In the genomic region with DNA sequence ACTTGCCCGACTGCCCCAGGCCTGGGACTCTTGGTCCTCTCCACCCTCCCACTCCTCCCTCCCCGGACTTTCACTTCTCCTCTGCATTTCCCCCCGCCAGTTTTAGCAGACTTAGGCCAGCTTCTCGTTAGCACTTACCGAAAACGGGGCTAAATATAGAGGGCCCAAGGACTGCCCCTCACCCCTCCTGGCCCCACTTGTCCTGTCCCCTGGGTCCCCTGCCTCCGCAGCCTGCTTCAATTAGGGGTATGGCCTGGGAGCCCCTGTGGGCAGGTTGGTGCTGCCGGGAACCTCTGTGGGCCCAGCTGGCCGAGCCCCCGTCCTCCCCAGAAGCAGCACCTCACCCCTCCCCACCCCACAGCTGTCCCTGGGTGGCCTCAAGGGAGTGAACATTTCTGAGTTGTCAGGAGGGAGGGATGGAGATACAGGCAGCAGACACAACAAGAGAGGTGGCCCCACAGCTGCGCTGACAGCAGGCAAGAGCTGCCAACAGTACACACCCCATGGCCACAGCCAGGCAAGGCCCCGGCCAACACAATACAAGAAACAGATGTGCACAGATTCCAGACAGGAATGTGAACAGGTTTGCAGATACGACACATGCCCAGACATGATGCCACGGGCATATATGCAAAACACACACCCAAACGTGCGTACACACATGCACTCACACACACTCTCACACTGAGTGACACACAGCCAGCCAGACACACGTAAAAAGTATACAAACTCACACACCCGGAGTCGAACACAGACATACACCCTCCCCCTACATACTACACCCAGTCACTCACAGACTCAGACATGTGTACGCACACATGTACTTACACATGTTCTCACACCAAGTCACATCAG, we compare ENCODE assay signal across 9 cellular contexts. TPM values are rescaled to one million over a fixed set of nuclear protein-coding genes. Genes with fewer than 3 reads are reported as not detected.
DNase-seq lines count a peak whose midpoint lies in the region; ATAC-seq, FAIRE-seq and TF ChIP-seq lines count a peak whose summit lies in the region.
"Had no signal": no experiment of that assay in that cellular context is flagged by ENCODE, and none has a peak within 500 bp of the region (broad histone marks: within the 10 kb centered on the region; RNA-seq: fewer than 3 reads in every experiment).

No MANE protein-coding gene starts in this region.

- no peak overlapping the region for H3K9ac ChIP-seq in HepG2 (ENCODE audit: insufficient read depth, low read depth, low read length)

- no peak for FAIRE-seq in HepG2 (lab: Jason Lieb, UNC)

- no peak overlapping the region for H2AFZ ChIP-seq in HepG2 (ENCODE audit: low read length)

- H3K9me3 ChIP-seq in HepG2 (ENCODE audit: low read length): no peaks in the 10 kb centered on the region
- H3K9me3 ChIP-seq: body of pancreas had no signal

- no peak overlapping the region for H3K27ac ChIP-seq in HepG2 (ENCODE audit: extremely low read length, insufficient read depth, low read length)

- H3K79me2 ChIP-seq in HepG2 (ENCODE audit: insufficient read depth, low read length): no peaks in the 10 kb centered on the region

- H3K36me3 ChIP-seq in HepG2 (replicated peaks in 1 of 2; ENCODE audit: control insufficient read depth in 1 of 2, insufficient read depth in 2 of 2, low read length in 2 of 2): no peaks in the 10 kb centered on the region

- H3K4me3 Mint-ChIP-seq in activated B cell treated with CpG ODN at 0.5 μM for 24 hours: peak overlapping the region; percentile 95

- peak; percentile 52 for ATAC-seq in GM18907 (IDR thresholded peaks at IDR 0.05; ENCODE audit: unreplicated experiment)
- ATAC-seq in HG03095 (IDR thresholded peaks at IDR 0.05; ENCODE audit: unreplicated experiment): peak; percentile 49
- ATAC-seq in activated B cell treated with CpG ODN at 0.5 μM for 24 hours (ENCODE audit: low read depth): peak; percentile 75
- no peak for ATAC-seq in HepG2
- no peak for ATAC-seq in activated CD4-positive, CD25-positive, alpha-beta regulatory T cell treated with anti-CD3 and anti-CD28 coated beads, Interleukin-2, amount 50 U/mL, for 24 hours
- ATAC-seq: body of pancreas had no signal

- 21% methylated on average over 13 of the region's 20 CpGs for WGBS in HepG2 (ENCODE audit: low lambda C conversion rate)

- CTCF ChIA-PET in activated B cell treated with CpG ODN at 0.5 μM for 24 hours (lab: Charles Lee) (interaction anchor here (0.5 to 22.2 kb wide), 5 partner anchors 9 to 306 kb away, joined by 3 to 426 read pairs (median 3); no protein-coding TSS in a partner anchor), HepG2 (lab: Yijun Ruan, JAX; ENCODE audit: low intra/inter-chr PET ratio, low total read pairs) (no interaction called here)

- POLR2A ChIA-PET in activated B cell treated with CpG ODN at 0.5 μM for 24 hours (lab: Charles Lee): interaction anchor here (0.5 to 17.5 kb wide), 26 partner anchors 10 to 779 kb away, joined by 3 to 1230 read pairs (median 5); a partner anchor contains a TSS
- POLR2A ChIA-PET in HepG2 (lab: Yijun Ruan, JAX): no interaction called here

- no TSS peak for BruUV-seq in HepG2 (replicated peaks; lab: Mats Ljungman, UMichigan)

- peaks cover 3% of the 10 kb centered on the region; the same call in 1 of the 2 replicates for H4K20me1 ChIP-seq in HepG2 (ENCODE audit: insufficient read depth, low read length)

- no peak for TF ChIP-seq RAD21 in HepG2 (CRISPR knock-in tag; IDR thresholded peaks at IDR 0.05)

- peaks cover 86% of the 10 kb centered on the region for H3K36me3 Mint-ChIP-seq in activated B cell treated with CpG ODN at 0.5 μM for 24 hours (ENCODE audit: low read depth)

- peak; percentile 82 for DNase-seq in AG08395 (ENCODE audit: low spot score)
- peak; percentile 85 for DNase-seq in activated B cell treated with CpG ODN at 0.5 μM for 24 hours
- no peak for DNase-seq in HepG2 (ENCODE audit: low spot score)
- DNase-seq in HK-2 (ENCODE audit: unreplicated experiment): no peak
- no peak for DNase-seq in stimulated activated CD4-positive, alpha-beta T cell treated with anti-CD3 and anti-CD28 coated beads, Interleukin-4, amount 100 ng/mL, for 1 hour

- H3K4me3 ChIP-seq in HepG2 (replicated peaks in 1 of 3; ENCODE audit: insufficient read depth in 1 of 3, low read depth in 2 of 3, low read length in 3 of 3): no peak overlapping the region
- H3K4me3 ChIP-seq: body of pancreas had no signal

- in situ Hi-C loops in HepG2 (cut with HindIII; ENCODE audit: extremely low pct_ligation_motif_present, low pct_unique_long_range_greater_than_20kb): loop anchor here (5.0 kb wide), 2 partner anchors 58 to 163 kb away; no protein-coding TSS in a partner anchor

- no peak overlapping the region for H3K4me2 ChIP-seq in HepG2 (ENCODE audit: low read depth, low read length)

- no peaks in the 10 kb centered on the region for H3K4me1 ChIP-seq in HepG2 (ENCODE audit: insufficient read depth, low read length)

- TF ChIP-seq EP300 in HepG2 (IDR thresholded peaks at IDR 0.05; ENCODE audit: low read depth in 2 of 2, low read length in 2 of 2): no peak
- TF ChIP-seq EP300 in HepG2 (CRISPR knock-in tag; IDR thresholded peaks at IDR 0.05; ENCODE audit: borderline replicate concordance): no peak

- H3K27ac Mint-ChIP-seq in activated B cell treated with CpG ODN at 0.5 μM for 24 hours: peak overlapping the region; percentile 96

- no peaks in the 10 kb centered on the region for H3K27me3 Mint-ChIP-seq in activated B cell treated with CpG ODN at 0.5 μM for 24 hours

- H3K27me3 ChIP-seq in HepG2 (ENCODE audit: control insufficient read depth in 1 of 2, insufficient read depth in 2 of 2, low read length in 2 of 2): peaks cover 11 to 58% of the 10 kb centered on the region in 2 experiments
- H3K27me3 ChIP-seq: body of pancreas had no signal

- TF ChIP-seq POLR2A in HepG2 (IDR thresholded peaks at IDR 0.05; ENCODE audit: insufficient read depth in 1 of 2, low read depth in 2 of 2, low read length in 2 of 2): no peak

- no peak for TF ChIP-seq CTCF in activated B cell treated with CpG ODN at 0.5 μM for 24 hours (IDR thresholded peaks at IDR 0.05)
- no peak for TF ChIP-seq CTCF in HepG2 (CRISPR knock-in tag; IDR thresholded peaks at IDR 0.05)

- peaks cover 74% of the 10 kb centered on the region for H3K4me1 Mint-ChIP-seq in activated B cell treated with CpG ODN at 0.5 μM for 24 hours

- H3K9me3 Mint-ChIP-seq in activated B cell treated with CpG ODN at 0.5 μM for 24 hours: no peaks in the 10 kb centered on the region

- intact Hi-C loops in activated B cell treated with CpG ODN at 0.5 μM for 24 hours (cut with micrococcal nuclease): loop anchor here (1.0 to 5.0 kb wide), 7 partner anchors 8 to 293 kb away; a partner anchor contains a TSS
- intact Hi-C loops in HepG2 (cut with micrococcal nuclease; ENCODE audit: unreplicated experiment): loop anchor here (5.0 kb wide), 1 partner anchor 273 kb away; no protein-coding TSS in a partner anchor

RNA-seq across cellular contexts. Expression of a gene that starts 2.6 kb away (rescaled TPM):
- total RNA-seq in activated B cell treated with CpG ODN at 0.5 μM for 24 hours (508 and 577 TPM in 2 replicates), HepG2 (2016; rRNA removed; fragmentation: Illumina TruSeq; extraction: Trizol) (0.03 and 0.09 TPM in 2 replicates)
- total RNA-seq in HepG2 (2016; cell fraction: cytosol; rRNA removed; fragmentation: Illumina TruSeq; extraction: Trizol; ENCODE audit: low read depth): not detected in 2 replicates
- total RNA-seq in HepG2 (2016; cell fraction: insoluble cytoplasmic fraction; rRNA removed; fragmentation: Illumina TruSeq; extraction: Trizol): 0.10 and 0.28 TPM in 2 replicates
- total RNA-seq in HepG2 (2016; cell fraction: membrane; rRNA removed; fragmentation: Illumina TruSeq; extraction: Trizol): 0.06 TPM in 1 of 2 replicates, not detected in the other
- total RNA-seq in HepG2 (2016; cell fraction: nucleus; rRNA removed; fragmentation: Illumina TruSeq; extraction: Trizol): 0.22 TPM in 1 of 2 replicates, not detected in the other
- 0.17 and 0.25 TPM in 2 replicates for polyA plus RNA-seq in HepG2 (2011; rRNA removed)
- polyA plus RNA-seq in HepG2 (2011; cell fraction: cytosol; rRNA removed): 0.09 and 0.19 TPM in 2 replicates
- 1.3 TPM in 2 replicates for polyA plus RNA-seq in HepG2 (2011; cell fraction: nucleus; rRNA removed)
- 0.19 and 0.59 TPM in 2 replicates for polyA plus RNA-seq in HepG2 (2012)
- not detected in 2 replicates for polyA plus RNA-seq in HepG2 (2016; cell fraction: cytosol; fragmentation: Illumina TruSeq; extraction: Trizol; ENCODE audit: low read depth)
- polyA plus RNA-seq in HepG2 (2016; cell fraction: insoluble cytoplasmic fraction; fragmentation: Illumina TruSeq; extraction: Trizol; ENCODE audit: low read depth): 0.19 and 0.27 TPM in 2 replicates
- polyA plus RNA-seq in HepG2 (2016; cell fraction: membrane; fragmentation: Illumina TruSeq; extraction: Trizol; ENCODE audit: low read depth): not detected in 2 replicates
- 0.47 and 1.5 TPM in 2 replicates for polyA plus RNA-seq in HepG2 (2016; cell fraction: nucleus; fragmentation: Illumina TruSeq; extraction: Trizol; ENCODE audit: insufficient read depth, low read depth)
- 0.14 and 0.24 TPM in 2 replicates for polyA minus RNA-seq in HepG2 (2011; rRNA and poly(A)+ RNA removed; ENCODE audit: low replicate concordance)
- polyA minus RNA-seq in HepG2 (2011; cell fraction: cytosol; rRNA and poly(A)+ RNA removed): not detected in 2 replicates
- 0.64 and 0.87 TPM in 2 replicates for polyA minus RNA-seq in HepG2 (2011; cell fraction: nucleus; rRNA and poly(A)+ RNA removed)

RNA-seq across cellular contexts. Expression of a gene that starts 53.7 kb away (rescaled TPM):
- total RNA-seq in activated B cell treated with CpG ODN at 0.5 μM for 24 hours (27.7 and 29.6 TPM in 2 replicates), HepG2 (2016; rRNA removed; fragmentation: Illumina TruSeq; extraction: Trizol) (7.9 and 8.2 TPM in 2 replicates)
- 2.3 and 2.4 TPM in 2 replicates for total RNA-seq in HepG2 (2016; cell fraction: cytosol; rRNA removed; fragmentation: Illumina TruSeq; extraction: Trizol; ENCODE audit: low read depth)
- total RNA-seq in HepG2 (2016; cell fraction: insoluble cytoplasmic fraction; rRNA removed; fragmentation: Illumina TruSeq; extraction: Trizol): 7.7 and 8.2 TPM in 2 replicates
- total RNA-seq in HepG2 (2016; cell fraction: membrane; rRNA removed; fragmentation: Illumina TruSeq; extraction: Trizol): 5.2 and 5.9 TPM in 2 replicates
- total RNA-seq in HepG2 (2016; cell fraction: nucleus; rRNA removed; fragmentation: Illumina TruSeq; extraction: Trizol): 4.3 and 4.9 TPM in 2 replicates
- 7.7 and 9.5 TPM in 2 replicates for polyA plus RNA-seq in HepG2 (2011; rRNA removed)
- 6.7 and 9.5 TPM in 2 replicates for polyA plus RNA-seq in HepG2 (2011; cell fraction: cytosol; rRNA removed)
- polyA plus RNA-seq in HepG2 (2011; cell fraction: nucleus; rRNA removed): 9.5 and 11.0 TPM in 2 replicates
- polyA plus RNA-seq in HepG2 (2012): 4.3 and 4.4 TPM in 2 replicates
- polyA plus RNA-seq in HepG2 (2016; cell fraction: cytosol; fragmentation: Illumina TruSeq; extraction: Trizol; ENCODE audit: low read depth): 0.51 and 0.69 TPM in 2 replicates
- polyA plus RNA-seq in HepG2 (2016; cell fraction: insoluble cytoplasmic fraction; fragmentation: Illumina TruSeq; extraction: Trizol; ENCODE audit: low read depth): 6.5 and 7.9 TPM in 2 replicates
- polyA plus RNA-seq in HepG2 (2016; cell fraction: membrane; fragmentation: Illumina TruSeq; extraction: Trizol; ENCODE audit: low read depth): 1.4 TPM in 2 replicates
- polyA plus RNA-seq in HepG2 (2016; cell fraction: nucleus; fragmentation: Illumina TruSeq; extraction: Trizol; ENCODE audit: insufficient read depth, low read depth): 6.0 and 6.3 TPM in 2 replicates
- polyA minus RNA-seq in HepG2 (2011; rRNA and poly(A)+ RNA removed; ENCODE audit: low replicate concordance): 24.3 and 39.3 TPM in 2 replicates
- 12.1 and 12.4 TPM in 2 replicates for polyA minus RNA-seq in HepG2 (2011; cell fraction: cytosol; rRNA and poly(A)+ RNA removed)
- polyA minus RNA-seq in HepG2 (2011; cell fraction: nucleus; rRNA and poly(A)+ RNA removed): 5.8 and 6.5 TPM in 2 replicates

RNA-seq across cellular contexts. Expression of a gene that starts 59.6 kb away (rescaled TPM):
- total RNA-seq in activated B cell treated with CpG ODN at 0.5 μM for 24 hours (0.09 and 0.15 TPM in 2 replicates), HepG2 (2016; rRNA removed; fragmentation: Illumina TruSeq; extraction: Trizol) (not detected in 2 replicates)
- total RNA-seq in HepG2 (2016; cell fraction: cytosol; rRNA removed; fragmentation: Illumina TruSeq; extraction: Trizol; ENCODE audit: low read depth): not detected in 2 replicates
- not detected in 2 replicates for total RNA-seq in HepG2 (2016; cell fraction: insoluble cytoplasmic fraction; rRNA removed; fragmentation: Illumina TruSeq; extraction: Trizol)
- not detected in 2 replicates for total RNA-seq in HepG2 (2016; cell fraction: membrane; rRNA removed; fragmentation: Illumina TruSeq; extraction: Trizol)
- total RNA-seq in HepG2 (2016; cell fraction: nucleus; rRNA removed; fragmentation: Illumina TruSeq; extraction: Trizol): not detected in 2 replicates
- polyA plus RNA-seq in HepG2 (2011; rRNA removed): 0.05 TPM in 1 of 2 replicates, not detected in the other
- polyA plus RNA-seq in HepG2 (2011; cell fraction: cytosol; rRNA removed): 0.03 TPM in 1 of 2 replicates, not detected in the other
- 0.10 and 0.14 TPM in 2 replicates for polyA plus RNA-seq in HepG2 (2011; cell fraction: nucleus; rRNA removed)
- not detected in 2 replicates for polyA plus RNA-seq in HepG2 (2012)
- polyA plus RNA-seq in HepG2 (2016; cell fraction: cytosol; fragmentation: Illumina TruSeq; extraction: Trizol; ENCODE audit: low read depth): not detected in 2 replicates
- not detected in 2 replicates for polyA plus RNA-seq in HepG2 (2016; cell fraction: insoluble cytoplasmic fraction; fragmentation: Illumina TruSeq; extraction: Trizol; ENCODE audit: low read depth)
- polyA plus RNA-seq in HepG2 (2016; cell fraction: membrane; fragmentation: Illumina TruSeq; extraction: Trizol; ENCODE audit: low read depth): not detected in 2 replicates
- polyA plus RNA-seq in HepG2 (2016; cell fraction: nucleus; fragmentation: Illumina TruSeq; extraction: Trizol; ENCODE audit: insufficient read depth, low read depth): not detected in 2 replicates
- 0.08 and 0.12 TPM in 2 replicates for polyA minus RNA-seq in HepG2 (2011; rRNA and poly(A)+ RNA removed; ENCODE audit: low replicate concordance)
- not detected in 2 replicates for polyA minus RNA-seq in HepG2 (2011; cell fraction: cytosol; rRNA and poly(A)+ RNA removed)
- not detected in 2 replicates for polyA minus RNA-seq in HepG2 (2011; cell fraction: nucleus; rRNA and poly(A)+ RNA removed)

Comparison
In these comparisons a context has a peak if more than half of its experiments do, and no peak if none do; other contexts are left out.
1. DNase-seq: peak in AG08395 (single experiment) and activated B cell treated with CpG ODN at 0.5 μM for 24 hours (single experiment); none in HepG2 (single experiment), HK-2 (single experiment) and stimulated activated CD4-positive, alpha-beta T cell treated with anti-CD3 and anti-CD28 coated beads, Interleukin-4, amount 100 ng/mL, for 1 hour (single experiment).
2. ATAC-seq: peak in GM18907 (single experiment), HG03095 (single experiment) and activated B cell treated with CpG ODN at 0.5 μM for 24 hours (single experiment); none in HepG2 (single experiment) and activated CD4-positive, CD25-positive, alpha-beta regulatory T cell treated with anti-CD3 and anti-CD28 coated beads, Interleukin-2, amount 50 U/mL, for 24 hours (0 of 2).
3. RNA of a gene that starts 2.6 kb away (total RNA-seq): 508 to 577 TPM in activated B cell treated with CpG ODN at 0.5 μM for 24 hours; 0.03 to 0.28 TPM in HepG2; every median in the first group is over 100 times any median in the second.